19 cellular contexts compared by ENCODE assay signal in the genomic region with DNA sequence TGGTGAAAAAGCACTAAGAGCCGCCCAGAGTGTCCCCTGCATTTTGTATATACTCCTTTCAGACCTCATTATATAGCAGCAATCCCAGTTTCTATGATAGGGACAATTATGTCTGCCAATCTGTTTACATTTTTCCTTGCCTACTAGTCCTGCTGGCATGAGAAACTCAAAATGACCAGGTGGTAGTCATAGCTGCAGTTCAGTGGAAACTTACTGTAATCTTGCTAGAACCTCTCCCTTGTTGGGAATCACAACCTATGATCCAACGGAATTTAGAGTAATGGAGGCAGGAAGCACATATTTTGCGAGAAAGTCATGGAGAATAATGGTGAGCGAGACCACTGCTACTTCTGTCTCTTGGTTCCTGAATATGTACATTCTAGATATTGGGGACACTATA. TPM values are rescaled to one million over a fixed set of nuclear protein-coding genes. Genes with fewer than 3 reads are reported as not detected.
DNase-seq lines count a peak whose midpoint lies in the region; TF ChIP-seq lines count a peak whose summit lies in the region.
"Had no signal": no experiment of that assay in that cellular context is flagged by ENCODE, and none has a peak within 500 bp of the region (broad histone marks: within the 10 kb centered on the region; RNA-seq: fewer than 3 reads in every experiment).

No MANE protein-coding gene starts in this region.

- H3K4me3 ChIP-seq in GM23248 (no peak overlapping the region), MG63 (no peak overlapping the region), smooth muscle cell (no peak overlapping the region)
- H3K4me3 ChIP-seq: A549 had no signal

- H2AFZ ChIP-seq in GM23248 (no peak overlapping the region), smooth muscle cell (ENCODE audit: low read depth) (no peak overlapping the region)

- H3K4me2 ChIP-seq in GM23248 (ENCODE audit: unreplicated experiment) = no peak overlapping the region
- no peak overlapping the region for H3K4me2 ChIP-seq in smooth muscle cell
- H3K4me2 ChIP-seq: A549, SK-N-SH had no signal

- in situ Hi-C loops in GM23248 (cut with MboI) = no loop called here

- H3K27me3 ChIP-seq in GM23248 (replicated peaks; ENCODE audit: insufficient read depth) (no peaks in the 10 kb centered on the region), MG63 (no peaks in the 10 kb centered on the region), smooth muscle cell (ENCODE audit: low read depth) (no peaks in the 10 kb centered on the region)

- H3K4me1 ChIP-seq in GM23248 (ENCODE audit: insufficient read depth) (0 out of 2 replicates have a peak, but pooled peaks cover 7% of the 10 kb centered on the region), smooth muscle cell (ENCODE audit: low read depth) (no peaks in the 10 kb centered on the region)
- H3K4me1 ChIP-seq: A549 had no signal

- H3K9ac ChIP-seq in GM23248 (no peak overlapping the region), smooth muscle cell (ENCODE audit: low read depth) (no peak overlapping the region)
- H3K9ac ChIP-seq: SK-N-SH had no signal

- H3K9me3 ChIP-seq in GM23248 (ENCODE audit: low read depth) = no peaks in the 10 kb centered on the region
- no peaks in the 10 kb centered on the region for H3K9me3 ChIP-seq in MG63
- H3K9me3 ChIP-seq in smooth muscle cell (replicated peaks; ENCODE audit: low read depth) = no peaks in the 10 kb centered on the region
- H3K9me3 ChIP-seq: A549, SK-N-SH had no signal

- no peaks in the 10 kb centered on the region for H3F3A ChIP-seq in GM23248 (ENCODE audit: insufficient read depth)
- no peaks in the 10 kb centered on the region for H3F3A ChIP-seq in smooth muscle cell (ENCODE audit: low read depth)

- H3K79me2 ChIP-seq in GM23248 (ENCODE audit: insufficient read depth) (no peaks in the 10 kb centered on the region), smooth muscle cell (ENCODE audit: low read depth) (peaks cover 13% of the 10 kb centered on the region)

- H3K27ac ChIP-seq in GM23248 (no peak overlapping the region), smooth muscle cell (ENCODE audit: low read depth) (no peak overlapping the region)
- H3K27ac ChIP-seq: A549 had no signal

- DNase-seq in AG20443 (ENCODE audit: low spot score) = peak; percentile 30
- peak; percentile 67 for DNase-seq in GM23248
- DNase-seq in MG63 = peak; percentile 14
- peak; percentile 18 for DNase-seq in fibroblast of peridontal ligament (ENCODE audit: extremely low read depth)
- no peak for DNase-seq in NCI-H446 treated with DMSO at 0.1 percent for 48 hours (lab: John Stamatoyannopoulos, UW)
- DNase-seq in hippocampal formation (lab: John Stamatoyannopoulos, UW) = no peak
- DNase-seq in DMS153 treated with DMSO at 0.1 percent for 48 hours (lab: John Stamatoyannopoulos, UW; ENCODE audit: unreplicated experiment) = no peak
- DNase-seq in smooth muscle cell (lab: John Stamatoyannopoulos, UW; ENCODE audit: unreplicated experiment) = no peak
- DNase-seq: AML-193, DND-41, GF-D8, H9, KBM-7, NCI-H1417 treated with DMSO at 0.1 percent for 48 hours, NCI-H187 treated with DMSO at 0.1 percent for 48 hours, NCI-H345, Right ventricle myocardium superior, SK-N-SH had no signal

- H3K36me3 ChIP-seq in GM23248 (ENCODE audit: low read depth) (no peaks in the 10 kb centered on the region), MG63 (no peaks in the 10 kb centered on the region), smooth muscle cell (ENCODE audit: low read depth) (no peaks in the 10 kb centered on the region)

- no peak for TF ChIP-seq CTCF in smooth muscle cell (IDR thresholded peaks at IDR 0.05; ENCODE audit: borderline replicate concordance, insufficient read depth, poor library complexity, severe bottlenecking)

- H3K9me2 ChIP-seq in GM23248 (ENCODE audit: insufficient read depth) = no peaks in the 10 kb centered on the region
- H3K9me2 ChIP-seq: SK-N-SH had no signal

- no peaks in the 10 kb centered on the region for H4K20me1 ChIP-seq in GM23248 (ENCODE audit: insufficient read depth)
- no peaks in the 10 kb centered on the region for H4K20me1 ChIP-seq in smooth muscle cell (ENCODE audit: low read depth)

- WGBS in GM23248 (ENCODE audit: low coverage in 1 of 2, low lambda C conversion rate in 2 of 2, missing lambda C conversion rate in 2 of 2), 2 experiments = 79 to 86% methylated on average over 4 of the region's 4 CpGs
- 94% methylated on average over 4 of the region's 4 CpGs for WGBS in smooth muscle cell (ENCODE audit: low lambda C conversion rate)

RNA-seq across cellular contexts. Expression of a gene that starts 28.6 kb away (rescaled TPM):
- total RNA-seq in GM23248 (2014; rRNA removed; shearing (Covaris generic)) = 1.3 and 1.6 TPM in 2 replicates
- polyA plus RNA-seq in GM23248 (2016; fragmentation: Nextera tagmentation; extraction: Ambion mirVana) (0.25 and 0.28 TPM in 2 replicates), smooth muscle cell (0.98 and 4.9 TPM in 2 replicates)
- 0.52 and 0.79 TPM in 2 replicates for total RNA-seq in MG63 (2014; rRNA removed; shearing (Covaris generic); ENCODE audit: low replicate concordance)
- 21.3 and 26.7 TPM in 2 replicates for total RNA-seq in smooth muscle cell

Comparison
In these comparisons a context has a peak if more than half of its experiments do, and no peak if none do; other contexts are left out.
1. DNase-seq: peak in AG20443 (single experiment), GM23248 (single experiment), MG63 (single experiment) and fibroblast of peridontal ligament (single experiment); none in NCI-H446 treated with DMSO at 0.1 percent for 48 hours (single experiment), hippocampal formation (0 of 2), DMS153 treated with DMSO at 0.1 percent for 48 hours (single experiment) and smooth muscle cell (single experiment).